15 cellular contexts compared by ENCODE assay signal in the genomic region with DNA sequence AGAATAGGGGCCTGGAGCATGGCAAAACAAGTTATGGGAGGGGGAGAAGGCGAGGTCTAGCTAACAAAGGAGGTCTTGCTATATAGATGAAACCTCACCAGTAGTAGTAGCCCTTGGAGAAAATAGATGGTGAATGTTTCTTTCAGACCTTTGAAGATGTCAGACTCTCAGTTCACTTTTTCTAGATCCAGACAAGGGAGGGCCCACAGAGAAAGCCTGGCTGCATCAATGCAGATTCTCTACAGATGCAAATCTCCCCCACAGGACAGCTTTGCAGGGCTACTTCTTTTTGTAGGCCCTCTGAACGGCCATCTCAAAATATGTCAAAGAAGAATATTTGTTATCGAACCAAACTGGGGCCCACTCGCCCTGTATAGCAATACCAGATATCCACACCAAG.
"Had no signal": no experiment of that assay in that cellular context is flagged by ENCODE, and none has a peak within 500 bp of the region (broad histone marks: within the 10 kb centered on the region; RNA-seq: fewer than 3 reads in every experiment).

No MANE protein-coding gene starts in this region.

- ATAC-seq: gastroesophageal sphincter, right cardiac atrium had no signal

- H3K4me1 ChIP-seq: gastroesophageal sphincter, tibial artery, vagina had no signal

- H2AFZ ChIP-seq: hepatocyte had no signal

- H3K27me3 Mint-ChIP-seq: brain; central memory CD8-positive, alpha-beta T cell had no signal

- H3K79me2 ChIP-seq: hepatocyte had no signal

- H3K4me1 Mint-ChIP-seq: central memory CD8-positive, alpha-beta T cell had no signal

- H3K27me3 ChIP-seq: gastroesophageal sphincter, hepatocyte, tibial artery, vagina had no signal

- DNase-seq: activated CD4-positive, alpha-beta T cell treated with anti-CD3 and anti-CD28 coated beads, Interleukin-2, amount 50 U/mL, for 1 hour; activated T-cell treated with anti-CD3 and anti-CD28 coated beads, Interleukin-2, amount 50 U/mL, for 1 hour; amygdala; cortex of kidney; effector memory CD4-positive, alpha-beta T cell; right cardiac atrium; small intestine; tibial artery had no signal

- H3K36me3 ChIP-seq: gastroesophageal sphincter, tibial artery, vagina had no signal

- H3K36me3 Mint-ChIP-seq: activated naive CD8-positive, alpha-beta T cell had no signal

- H3K9me3 Mint-ChIP-seq: brain; central memory CD8-positive, alpha-beta T cell had no signal

- H3K27ac ChIP-seq: epithelial cell of prostate, gastroesophageal sphincter, hepatocyte, tibial artery, vagina had no signal

- H3K9me3 ChIP-seq: gastroesophageal sphincter, tibial artery, vagina had no signal

- H3K4me2 ChIP-seq: hepatocyte had no signal

- H3K4me3 Mint-ChIP-seq: activated naive CD8-positive, alpha-beta T cell; brain; central memory CD8-positive, alpha-beta T cell had no signal

- H3K27ac Mint-ChIP-seq: activated naive CD8-positive, alpha-beta T cell had no signal

- H3K4me3 ChIP-seq: gastroesophageal sphincter, hepatocyte, tibial artery, vagina had no signal
